ENCODE assay signal across 9 cellular contexts in genomic region chr7:118352854-118353453, GRCh38.
A peak's percentile ranks its signal among the peaks of the same experiment; 100 is the strongest.
DNase-seq lines count a peak whose midpoint lies in the region; ATAC-seq and TF ChIP-seq lines count a peak whose summit lies in the region.
"Had no signal": no experiment of that assay in that cellular context is flagged by ENCODE, and none has a peak within 500 bp of the region (broad histone marks: within the 10 kb centered on the region; RNA-seq: fewer than 3 reads in every experiment).

No MANE protein-coding gene starts in this region.

- no peaks in the 10 kb centered on the region for H3K36me3 Mint-ChIP-seq in type B pancreatic cell

- ATAC-seq in GM21825 (IDR thresholded peaks at IDR 0.05; ENCODE audit: unreplicated experiment) = no peak
- ATAC-seq in HG03039 (IDR thresholded peaks at IDR 0.05; ENCODE audit: unreplicated experiment) = no peak

- H3K9me3 Mint-ChIP-seq in type B pancreatic cell = no peaks in the 10 kb centered on the region

- H3K4me3 ChIP-seq in cardiac fibroblast (replicated peaks in 1 of 2; ENCODE audit: low read depth in 2 of 2, low read length in 2 of 2) = no peak overlapping the region

- H3K27ac Mint-ChIP-seq in type B pancreatic cell = no peak overlapping the region
- H3K27ac Mint-ChIP-seq: B cell had no signal

- H3K4me1 Mint-ChIP-seq in type B pancreatic cell (ENCODE audit: unreplicated experiment) = no peaks in the 10 kb centered on the region

- no peaks in the 10 kb centered on the region for H3K27me3 Mint-ChIP-seq in type B pancreatic cell
- H3K27me3 Mint-ChIP-seq: B cell had no signal

- peak; percentile 75 for DNase-seq in SIG-M5 treated with dmso at 0.1 percent for 504 hours (lab: John Stamatoyannopoulos, UW; ENCODE audit: unreplicated experiment)
- DNase-seq in SIG-M5 (lab: John Stamatoyannopoulos, UW) = no peak
- peak; percentile 43 for DNase-seq in NCI-H226
- DNase-seq in cardiac fibroblast (ENCODE audit: low read depth in 2 of 2) = peak; percentile 1 to 16
- no peak for DNase-seq in type B pancreatic cell (ENCODE audit: extremely low spot score, unreplicated experiment)
- no peak for DNase-seq in mesenteric fat pad (ENCODE audit: low spot score)

- no peak overlapping the region for H3K4me3 Mint-ChIP-seq in type B pancreatic cell
- H3K4me3 Mint-ChIP-seq: B cell had no signal

- no peak for TF ChIP-seq CTCF in cardiac fibroblast (IDR thresholded peaks at IDR 0.05; ENCODE audit: low read depth, low read length)
- peak; percentile 73 for TF ChIP-seq CTCF in type B pancreatic cell (conservative IDR thresholded peaks at IDR 0.05)

Comparison
In these comparisons a context has a peak if more than half of its experiments do, and no peak if none do; other contexts are left out.
1. DNase-seq: peak in SIG-M5 treated with dmso at 0.1 percent for 504 hours (single experiment), NCI-H226 (single experiment) and cardiac fibroblast (2 of 2); none in SIG-M5 (single experiment), type B pancreatic cell (single experiment) and mesenteric fat pad (single experiment).